ENCODE assay signal across 1 cellular context in genomic region chr11:107565219-107565937, GRCh38.
A peak's percentile ranks its signal among the peaks of the same experiment; 100 is the strongest.
TF ChIP-seq lines count a peak whose summit lies in the region.

Gene ALKBH8, minus strand, starts transcription at chr11:107565735. Its CDS starts 4,842 bp downstream, at chr11:107560893.

TF ChIP-seq in HepG2, 621 proteins besides CTCF, POLR2A, EP300 and RAD21 (continued from another document and continues in another):
- TF ChIP-seq TFDP2 (CRISPR knock-in tag; IDR thresholded peaks at IDR 0.05) (peak; percentile 34; the same call in 1 of the 2 replicates), TIGD3 (CRISPR knock-in tag; IDR thresholded peaks at IDR 0.05; ENCODE audit: borderline replicate concordance) (no peak), NFKBIZ (CRISPR knock-in tag; IDR thresholded peaks at IDR 0.05) (no peak), GMEB1 (CRISPR knock-in tag; IDR thresholded peaks at IDR 0.05; ENCODE audit: borderline replicate concordance) (peak; percentile 76; the same call in 1 of the 2 replicates), PHF8 (CRISPR knock-in tag; IDR thresholded peaks at IDR 0.05) (peak; percentile 81), GTF3A (CRISPR knock-in tag; conservative IDR thresholded peaks at IDR 0.05) (0 out of 2 replicates have a peak, but pooled peaks have one; percentile 48), NCOR1 (IDR thresholded peaks at IDR 0.05; ENCODE audit: borderline replicate concordance, low read length) (no peak), SOX13 (IDR thresholded peaks at IDR 0.05) (no peak), SOX13 (CRISPR knock-in tag; conservative IDR thresholded peaks at IDR 0.05 in 1 of 2, IDR thresholded peaks at IDR 0.05 in 1 of 2) (peak in 1 of 2 experiments; percentile 8; a peak in 1 of 4 replicates), RERE (CRISPR knock-in tag; IDR thresholded peaks at IDR 0.05; ENCODE audit: low read depth) (no peak), ZNF678 (CRISPR knock-in tag; IDR thresholded peaks at IDR 0.05) (no peak), NCOA2 (CRISPR knock-in tag; IDR thresholded peaks at IDR 0.05) (no peak), ATF1 (CRISPR knock-in tag; IDR thresholded peaks at IDR 0.05) (peak; percentile 79), ZFY (CRISPR knock-in tag; IDR thresholded peaks at IDR 0.05) (peak; percentile 50), ZNF609 (CRISPR knock-in tag; IDR thresholded peaks at IDR 0.05; ENCODE audit: borderline replicate concordance) (no peak), ZNF484 (CRISPR knock-in tag; IDR thresholded peaks at IDR 0.05; ENCODE audit: borderline replicate concordance, low read depth) (no peak), ZBTB37 (CRISPR knock-in tag; IDR thresholded peaks at IDR 0.05) (no peak), RBM22 (optimal IDR thresholded peaks at IDR 0.05; ENCODE audit: low read length) (no peak), ZNF12 (CRISPR knock-in tag; IDR thresholded peaks at IDR 0.05) (0 out of 2 replicates have a peak, but pooled peaks have one; percentile 16), SP5 (CRISPR knock-in tag; IDR thresholded peaks at IDR 0.05; ENCODE audit: borderline replicate concordance, low read depth) (no peak), ATRX (CRISPR knock-in tag; IDR thresholded peaks at IDR 0.05; ENCODE audit: borderline replicate concordance) (no peak), ZFP41 (CRISPR knock-in tag; IDR thresholded peaks at IDR 0.05; ENCODE audit: borderline replicate concordance) (peak; percentile 65; the same call in 1 of the 2 replicates), ELF1 (CRISPR knock-in tag; IDR thresholded peaks at IDR 0.05) (peak; percentile 87), ZNF33B (CRISPR knock-in tag; IDR thresholded peaks at IDR 0.05) (0 out of 2 replicates have a peak, but pooled peaks have one; percentile 65), SNAPC4 (CRISPR knock-in tag; IDR thresholded peaks at IDR 0.05) (peak; percentile 59; the same call in 1 of the 2 replicates), PBX3 (CRISPR knock-in tag; IDR thresholded peaks at IDR 0.05; ENCODE audit: borderline replicate concordance) (no peak), ZNF431 (CRISPR knock-in tag; IDR thresholded peaks at IDR 0.05; ENCODE audit: borderline replicate concordance, low read depth) (0 out of 2 replicates have a peak, but pooled peaks have one; percentile 43), NFYC (CRISPR knock-in tag; IDR thresholded peaks at IDR 0.05) (peak; percentile 14; the same call in 1 of the 2 replicates), ZFX (CRISPR knock-in tag; IDR thresholded peaks at IDR 0.05; ENCODE audit: low read depth) (peak; percentile 69), TBL1XR1 (IDR thresholded peaks at IDR 0.05; ENCODE audit: borderline replicate concordance, low read length, partially characterized antibody) (peak; percentile 39), KMT2B (CRISPR knock-in tag; IDR thresholded peaks at IDR 0.05) (peak; percentile 88)
